12 cellular contexts compared by ENCODE assay signal in the genomic region with DNA sequence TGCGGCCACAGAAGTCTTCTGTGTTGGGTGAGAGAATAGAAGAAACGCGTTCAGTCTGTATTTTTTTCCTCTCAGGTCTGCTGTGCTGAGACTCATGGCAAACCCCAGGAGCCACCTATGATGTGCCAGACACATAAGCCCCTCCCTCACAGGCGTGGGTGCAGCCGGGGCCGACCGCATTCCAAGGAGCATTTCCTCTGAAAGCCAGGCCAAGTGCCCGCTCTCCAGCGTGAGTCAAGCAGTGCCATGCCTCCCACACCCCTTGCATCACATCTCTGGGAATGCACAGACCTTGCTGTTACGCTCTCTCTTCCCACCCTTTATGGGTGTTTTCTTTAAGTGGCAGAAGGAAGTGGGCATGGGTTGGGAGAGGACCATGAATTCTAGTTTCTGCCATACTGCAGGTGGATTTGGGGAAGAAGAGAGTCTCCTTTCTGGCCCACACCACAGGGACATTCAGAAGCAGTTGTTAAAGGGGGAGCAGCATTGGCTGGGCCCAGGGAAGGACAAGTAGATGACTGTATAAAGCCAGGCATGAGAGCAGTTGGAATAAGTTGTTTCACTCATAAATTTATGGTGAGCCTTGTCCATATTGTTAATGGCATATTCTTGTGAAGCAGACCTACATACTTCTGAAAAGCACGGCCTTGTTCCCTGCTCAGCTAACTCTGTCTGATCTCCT. TPM values are rescaled to one million over a fixed set of nuclear protein-coding genes. Genes with fewer than 3 reads are reported as not detected.
DNase-seq lines count a peak whose midpoint lies in the region; ATAC-seq and TF ChIP-seq lines count a peak whose summit lies in the region.
"Had no signal": no experiment of that assay in that cellular context is flagged by ENCODE, and none has a peak within 500 bp of the region (broad histone marks: within the 10 kb centered on the region; RNA-seq: fewer than 3 reads in every experiment).

No MANE protein-coding gene starts in this region.

- no peaks in the 10 kb centered on the region for H3K9me3 Mint-ChIP-seq in stimulated activated memory B cell treated with anti-CD40 and anti-IgM and Interleukin-4, amounts not matched to agents 10 μg/mL and 1 μg/mL and 100 μg/mL, for 72 hours
- H3K9me3 Mint-ChIP-seq in natural killer cell: no peaks in the 10 kb centered on the region
- H3K9me3 Mint-ChIP-seq: nephron had no signal

- intact Hi-C loops in natural killer cell (cut with micrococcal nuclease): no loop called here

- H3K4me3 Mint-ChIP-seq in stimulated activated memory B cell treated with anti-CD40 and anti-IgM and Interleukin-4, amounts not matched to agents 10 μg/mL and 1 μg/mL and 100 μg/mL, for 72 hours: no peak overlapping the region
- no peak overlapping the region for H3K4me3 Mint-ChIP-seq in natural killer cell
- H3K4me3 Mint-ChIP-seq: activated naive CD8-positive, alpha-beta T cell; nephron had no signal

- TF ChIP-seq CTCF in foreskin fibroblast (IDR thresholded peaks at IDR 0.05; ENCODE audit: low read depth, low read length): no peak
- no peak for TF ChIP-seq CTCF in natural killer cell (IDR thresholded peaks at IDR 0.05)

- DNase-seq in H4 (ENCODE audit: low spot score) (peak; percentile 97), foreskin fibroblast (peak; percentile 59 to 77), NCI-H2227 treated with DMSO at 0.1 percent for 48 hours (lab: John Stamatoyannopoulos, UW) (no peak), natural killer cell (no peak)
- DNase-seq in activated effector memory CD4-positive, alpha-beta T cell treated with Interleukin-2 at 50 U/mL for 16 hours: no peak
- DNase-seq: NCI-H446 had no signal

- H3K36me3 Mint-ChIP-seq in stimulated activated memory B cell treated with anti-CD40 and anti-IgM and Interleukin-4, amounts not matched to agents 10 μg/mL and 1 μg/mL and 100 μg/mL, for 72 hours: no peaks in the 10 kb centered on the region
- H3K36me3 Mint-ChIP-seq in natural killer cell: no peaks in the 10 kb centered on the region

- no peak overlapping the region for H3K27ac Mint-ChIP-seq in stimulated activated memory B cell treated with anti-CD40 and anti-IgM and Interleukin-4, amounts not matched to agents 10 μg/mL and 1 μg/mL and 100 μg/mL, for 72 hours
- no peak overlapping the region for H3K27ac Mint-ChIP-seq in natural killer cell
- H3K27ac Mint-ChIP-seq: activated naive CD8-positive, alpha-beta T cell; nephron had no signal

- ATAC-seq in SK-N-SH treated with all-trans-retinoic acid at 6 μM for 48 hours: peak; percentile 95
- peak; percentile 16 for ATAC-seq in stimulated activated memory B cell treated with anti-CD40 and anti-IgM and Interleukin-4, amounts not matched to agents 10 μg/mL and 1 μg/mL and 100 μg/mL, for 72 hours
- ATAC-seq in GM21447 (IDR thresholded peaks at IDR 0.05; ENCODE audit: unreplicated experiment): no peak
- ATAC-seq in natural killer cell: no peak

- H3K4me3 ChIP-seq in foreskin fibroblast (ENCODE audit: low read depth in 1 of 2, low read length in 2 of 2): no peak overlapping the region

- H3K4me1 Mint-ChIP-seq in stimulated activated memory B cell treated with anti-CD40 and anti-IgM and Interleukin-4, amounts not matched to agents 10 μg/mL and 1 μg/mL and 100 μg/mL, for 72 hours: no peaks in the 10 kb centered on the region
- no peaks in the 10 kb centered on the region for H3K4me1 Mint-ChIP-seq in natural killer cell
- H3K4me1 Mint-ChIP-seq: nephron had no signal

- peaks cover 35% of the 10 kb centered on the region for H3K27me3 Mint-ChIP-seq in stimulated activated memory B cell treated with anti-CD40 and anti-IgM and Interleukin-4, amounts not matched to agents 10 μg/mL and 1 μg/mL and 100 μg/mL, for 72 hours
- peaks cover 2 to 26% of the 10 kb centered on the region in 2 donors for H3K27me3 Mint-ChIP-seq in natural killer cell (ENCODE audit: low read depth in 2 of 2)

TF ChIP-seq in SK-N-SH treated with all-trans-retinoic acid at 6 μM for 48 hours, 23 proteins besides CTCF, POLR2A, EP300 and RAD21:
- no peak for TF ChIP-seq ISL1 (CRISPR knock-in tag; IDR thresholded peaks at IDR 0.05)
- TF ChIP-seq, protein P1, sequence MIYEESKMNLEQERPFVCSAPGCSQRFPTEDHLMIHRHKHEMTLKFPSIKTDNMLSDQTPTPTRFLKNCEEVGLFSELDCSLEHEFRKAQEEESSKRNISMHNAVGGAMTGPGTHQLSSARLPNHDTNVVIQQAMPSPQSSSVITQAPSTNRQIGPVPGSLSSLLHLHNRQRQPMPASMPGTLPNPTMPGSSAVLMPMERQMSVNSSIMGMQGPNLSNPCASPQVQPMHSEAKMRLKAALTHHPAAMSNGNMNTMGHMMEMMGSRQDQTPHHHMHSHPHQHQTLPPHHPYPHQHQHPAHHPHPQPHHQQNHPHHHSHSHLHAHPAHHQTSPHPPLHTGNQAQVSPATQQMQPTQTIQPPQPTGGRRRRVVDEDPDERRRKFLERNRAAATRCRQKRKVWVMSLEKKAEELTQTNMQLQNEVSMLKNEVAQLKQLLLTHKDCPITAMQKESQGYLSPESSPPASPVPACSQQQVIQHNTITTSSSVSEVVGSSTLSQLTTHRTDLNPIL (CRISPR knock-in tag; IDR thresholded peaks at IDR 0.05; ENCODE audit: low read depth): no peak
- TF ChIP-seq ZNF8 (CRISPR knock-in tag; IDR thresholded peaks at IDR 0.05): no peak
- TF ChIP-seq TCF4 (CRISPR knock-in tag; IDR thresholded peaks at IDR 0.05; ENCODE audit: borderline replicate concordance): no peak

RNA-seq across cellular contexts. Expression of a gene that starts 37.1 kb away (rescaled TPM):
- 5.0 and 5.4 TPM in 2 replicates for total RNA-seq in H4 (2014; rRNA removed; shearing (Covaris generic))
- total RNA-seq in natural killer cell: not detected
- total RNA-seq: frontal cortex had no signal

Comparison
In these comparisons a context has a peak if more than half of its experiments do, and no peak if none do; other contexts are left out.
1. DNase-seq: peak in H4 (single experiment) and foreskin fibroblast (2 of 2); none in NCI-H2227 treated with DMSO at 0.1 percent for 48 hours (single experiment), natural killer cell (single experiment) and activated effector memory CD4-positive, alpha-beta T cell treated with Interleukin-2 at 50 U/mL for 16 hours (single experiment).
2. ATAC-seq: peak in SK-N-SH treated with all-trans-retinoic acid at 6 μM for 48 hours (single experiment) and stimulated activated memory B cell treated with anti-CD40 and anti-IgM and Interleukin-4, amounts not matched to agents 10 μg/mL and 1 μg/mL and 100 μg/mL, for 72 hours (single experiment); none in GM21447 (single experiment) and natural killer cell (0 of 3).